ENCODE assay signal across 19 cellular contexts in genomic region chr1:20681999-20682398, GRCh38. TPM values are rescaled to one million over a fixed set of nuclear protein-coding genes. Genes with fewer than 3 reads are reported as not detected.
DNase-seq lines count a peak whose midpoint lies in the region; ATAC-seq and TF ChIP-seq lines count a peak whose summit lies in the region.
"Had no signal": no experiment of that assay in that cellular context is flagged by ENCODE, and none has a peak within 500 bp of the region (broad histone marks: within the 10 kb centered on the region; RNA-seq: fewer than 3 reads in every experiment).

No MANE protein-coding gene starts in this region.

- H3K4me2 ChIP-seq in OCI-LY7 (ENCODE audit: low read length) = peak overlapping the region; percentile 49; the same call in 1 of the 2 replicates

- BruUV-seq in OCI-LY7 (replicated peaks; lab: Mats Ljungman, UMichigan) = no TSS peak

- no peaks in the 10 kb centered on the region for H3K9me2 ChIP-seq in OCI-LY7 (ENCODE audit: insufficient read depth, low read length)

- ATAC-seq in Right ventricle myocardium inferior = no peak
- no peak for ATAC-seq in Right ventricle myocardium superior (ENCODE audit: poor library complexity)
- ATAC-seq in HG03521 (IDR thresholded peaks at IDR 0.05; ENCODE audit: unreplicated experiment) = no peak

- no peak overlapping the region for H3K4me3 Mint-ChIP-seq in glutamatergic neuron (ENCODE audit: unreplicated experiment)

- peaks cover 7% of the 10 kb centered on the region for H3K4me1 Mint-ChIP-seq in glutamatergic neuron (ENCODE audit: low read depth, unreplicated experiment)

- H3K27me3 Mint-ChIP-seq in glutamatergic neuron (ENCODE audit: unreplicated experiment) = peaks cover 9% of the 10 kb centered on the region

- no peak overlapping the region for H3K4me3 ChIP-seq in OCI-LY7 (ENCODE audit: low read depth, low read length, poor library complexity, severe bottlenecking)
- H3K4me3 ChIP-seq: Peyer's patch, SJSA1 had no signal

- peak overlapping the region; percentile 63 for H3K27ac Mint-ChIP-seq in glutamatergic neuron (ENCODE audit: unreplicated experiment)

- POLR2A ChIA-PET in OCI-LY7 (lab: Charles Lee) = no interaction called here

- no peaks in the 10 kb centered on the region for H4K20me1 ChIP-seq in OCI-LY7 (ENCODE audit: insufficient read depth, low read length)

- no peak overlapping the region for H3K27ac ChIP-seq in OCI-LY7 (ENCODE audit: low read depth, low read length, poor library complexity, severe bottlenecking)
- H3K27ac ChIP-seq: Peyer's patch, SJSA1 had no signal

- peaks cover 30% of the 10 kb centered on the region for H3K4me1 ChIP-seq in OCI-LY7 (ENCODE audit: insufficient read depth, low read length, poor library complexity, severe bottlenecking)
- H3K4me1 ChIP-seq: SJSA1 had no signal

- no peak for TF ChIP-seq CTCF in OCI-LY7 (conservative IDR thresholded peaks at IDR 0.05; ENCODE audit: low read length)
- no peak for TF ChIP-seq CTCF in glutamatergic neuron (IDR thresholded peaks at IDR 0.05; ENCODE audit: partially characterized antibody, unreplicated experiment)

- no peaks in the 10 kb centered on the region for H3K36me3 ChIP-seq in OCI-LY7 (ENCODE audit: insufficient read depth, low read length)
- H3K36me3 ChIP-seq: Peyer's patch, SJSA1 had no signal

- peak; percentile 21 for DNase-seq in Right ventricle myocardium inferior (ENCODE audit: missing footprints)
- no peak for DNase-seq in Right ventricle myocardium superior
- DNase-seq in OCI-LY7 (ENCODE audit: low spot score) = no peak
- DNase-seq in glutamatergic neuron = no peak
- no peak for DNase-seq in SK-N-DZ (ENCODE audit: low spot score)
- no peak for DNase-seq in SW 1271 (lab: John Stamatoyannopoulos, UW)
- DNase-seq: 8988T, DMS79, KBM-7, MM.1S, NCI-H1048, NCI-H146, NCI-H345, NCI-H524 treated with DMSO at 0.1 percent for 48 hours, NCI-H82 had no signal

- H3K79me2 ChIP-seq in OCI-LY7 (ENCODE audit: insufficient read depth, low read depth, low read length) = no peaks in the 10 kb centered on the region

- H3K9me3 ChIP-seq in OCI-LY7 (ENCODE audit: low read length) = peaks cover 6% of the 10 kb centered on the region
- H3K9me3 ChIP-seq: Peyer's patch, SJSA1 had no signal

- peak overlapping the region; percentile 48; the same call in 1 of the 2 replicates for H2AFZ ChIP-seq in OCI-LY7 (ENCODE audit: low read length)

- peaks cover 4% of the 10 kb centered on the region for H3K36me3 Mint-ChIP-seq in glutamatergic neuron (ENCODE audit: unreplicated experiment)

- intact Hi-C loops in Right ventricle myocardium inferior (cut with DNase I) = no loop called here
- intact Hi-C loops in Right ventricle myocardium superior (cut with DNase I) = no loop called here
- intact Hi-C loops in OCI-LY7 (cut with micrococcal nuclease; ENCODE audit: unreplicated experiment) = no loop called here

- peaks cover 3% of the 10 kb centered on the region for H3K9me3 Mint-ChIP-seq in glutamatergic neuron (ENCODE audit: unreplicated experiment)

- CTCF ChIA-PET in OCI-LY7 (lab: Charles Lee; ENCODE audit: unreplicated experiment) = interaction anchor here (0.6 to 1.1 kb wide), 2 partner anchors 15 to 20 kb away, joined by 3 read pairs; partner anchors contain the start of gene DDOST

RNA-seq across cellular contexts. Expression of gene DDOST, which starts 20.8 kb away (rescaled TPM):
- 150 TPM for total RNA-seq in Right ventricle myocardium inferior
- total RNA-seq in Right ventricle myocardium superior = 130 TPM
- total RNA-seq in OCI-LY7 (2014; rRNA removed; shearing (Covaris generic)) = 95.1 and 111 TPM in 2 replicates
- 136 and 148 TPM in 2 replicates for total RNA-seq in OCI-LY7 (2022)
- 126 TPM for total RNA-seq in glutamatergic neuron (ENCODE audit: unreplicated experiment)
- 200 and 212 TPM in 2 replicates for polyA plus RNA-seq in SK-N-DZ (2014; cell fraction: cytosol; rRNA removed)
- 44.0 and 54.7 TPM in 2 replicates for polyA plus RNA-seq in SK-N-DZ (2014; cell fraction: nucleus; rRNA removed)

RNA-seq across cellular contexts. Expression of gene KIF17, which starts 35.8 kb away (rescaled TPM):
- total RNA-seq in Right ventricle myocardium inferior (6.0 TPM), Right ventricle myocardium superior (5.2 TPM), OCI-LY7 (2022) (0.74 and 1.1 TPM in 2 replicates), glutamatergic neuron (ENCODE audit: unreplicated experiment) (1.6 TPM)
- total RNA-seq in OCI-LY7 (2014; rRNA removed; shearing (Covaris generic)) = not detected in 2 replicates
- 2.3 and 3.8 TPM in 2 replicates for polyA plus RNA-seq in SK-N-DZ (2014; cell fraction: cytosol; rRNA removed)
- 6.4 and 8.6 TPM in 2 replicates for polyA plus RNA-seq in SK-N-DZ (2014; cell fraction: nucleus; rRNA removed)
- polyA plus RNA-seq: CD14-positive monocyte had no signal

RNA-seq across cellular contexts. Expression of gene PINK1, which starts 48.7 kb away (rescaled TPM):
- total RNA-seq in Right ventricle myocardium inferior (288 TPM), Right ventricle myocardium superior (288 TPM), OCI-LY7 (2022) (13.4 and 15.7 TPM in 2 replicates), glutamatergic neuron (ENCODE audit: unreplicated experiment) (32.0 TPM)
- 8.2 and 8.9 TPM in 2 replicates for total RNA-seq in OCI-LY7 (2014; rRNA removed; shearing (Covaris generic))
- 12.8 and 18.5 TPM in 2 replicates for polyA plus RNA-seq in SK-N-DZ (2014; cell fraction: cytosol; rRNA removed)
- polyA plus RNA-seq in SK-N-DZ (2014; cell fraction: nucleus; rRNA removed) = 12.9 and 17.2 TPM in 2 replicates

RNA-seq across cellular contexts. Expression of gene SH2D5, which starts 50.5 kb away (rescaled TPM):
- not detected for total RNA-seq in Right ventricle myocardium inferior
- not detected for total RNA-seq in Right ventricle myocardium superior
- total RNA-seq in OCI-LY7 (2014; rRNA removed; shearing (Covaris generic)) = 0.46 TPM in 1 of 2 replicates, not detected in the other
- 0.42 and 0.68 TPM in 2 replicates for total RNA-seq in OCI-LY7 (2022)
- total RNA-seq in glutamatergic neuron (ENCODE audit: unreplicated experiment) = 1.2 TPM
- polyA plus RNA-seq in SK-N-DZ (2014; cell fraction: cytosol; rRNA removed) = 13.2 and 13.9 TPM in 2 replicates
- polyA plus RNA-seq in SK-N-DZ (2014; cell fraction: nucleus; rRNA removed) = 54.1 and 58.3 TPM in 2 replicates
- total RNA-seq: Peyer's patch had no signal
- polyA plus RNA-seq: CD14-positive monocyte had no signal
